Comparison of ENCODE assay signal across 8 cellular contexts in the genomic region with DNA sequence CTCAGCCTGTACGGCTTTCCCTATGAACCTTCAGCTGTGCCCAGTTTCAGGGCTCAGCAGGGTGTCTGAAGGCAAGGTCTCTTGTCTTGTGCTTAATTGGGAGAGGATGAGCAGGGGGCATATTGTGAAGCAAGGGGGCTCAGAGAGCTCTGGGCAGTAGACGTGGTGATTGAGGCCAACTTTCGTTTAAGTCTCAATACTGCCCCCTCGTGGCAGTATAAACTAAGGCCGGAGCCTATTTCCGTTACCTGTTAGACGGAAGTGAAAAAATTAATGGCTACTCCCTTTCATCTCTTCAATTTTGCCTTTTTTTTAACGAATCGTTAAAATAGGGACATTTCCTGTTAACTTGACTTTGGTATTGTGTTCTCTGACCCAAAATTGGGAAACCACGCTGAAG.
A peak's percentile ranks its signal among the peaks of the same experiment; 100 is the strongest.
DNase-seq lines count a peak whose midpoint lies in the region; ATAC-seq and TF ChIP-seq lines count a peak whose summit lies in the region.

No MANE protein-coding gene starts in this region.

- CTCF ChIA-PET in activated CD8-positive, alpha-beta memory T cell treated with anti-CD3 and anti-CD28 coated beads, Interleukin-2, amount 10 ng/mL, durations not matched to agents 7 days and 5 days (lab: Charles Lee) = interaction anchor here (1.1 to 1.8 kb wide), 8 partner anchors 9 to 276 kb away, joined by 3 to 6 read pairs (median 4); no protein-coding TSS in a partner anchor

- H3K9me3 Mint-ChIP-seq in activated CD8-positive, alpha-beta memory T cell treated with anti-CD3 and anti-CD28 coated beads, Interleukin-2, amount 10 ng/mL, durations not matched to agents 7 days and 5 days (ENCODE audit: low read depth) = peaks cover 2% of the 10 kb centered on the region
- H3K9me3 Mint-ChIP-seq in glutamatergic neuron (ENCODE audit: unreplicated experiment) = no peaks in the 10 kb centered on the region

- no peaks in the 10 kb centered on the region for H3K4me1 Mint-ChIP-seq in activated CD8-positive, alpha-beta memory T cell treated with anti-CD3 and anti-CD28 coated beads, Interleukin-2, amount 10 ng/mL, durations not matched to agents 7 days and 5 days
- no peaks in the 10 kb centered on the region for H3K4me1 Mint-ChIP-seq in glutamatergic neuron (ENCODE audit: low read depth, unreplicated experiment)

- no peak overlapping the region for H3K4me3 ChIP-seq in Jurkat, Clone E6-1 (ENCODE audit: low read length)

- TF ChIP-seq CTCF in VCaP (conservative IDR thresholded peaks at IDR 0.05) (peak; percentile 70), glutamatergic neuron (IDR thresholded peaks at IDR 0.05; ENCODE audit: partially characterized antibody, unreplicated experiment) (peak; percentile 85)

- H3K27ac ChIP-seq in VCaP = no peak overlapping the region

- no peak overlapping the region for H3K27ac Mint-ChIP-seq in activated CD8-positive, alpha-beta memory T cell treated with anti-CD3 and anti-CD28 coated beads, Interleukin-2, amount 10 ng/mL, durations not matched to agents 7 days and 5 days
- no peak overlapping the region for H3K27ac Mint-ChIP-seq in glutamatergic neuron (ENCODE audit: unreplicated experiment)

- peak; percentile 46 for DNase-seq in activated CD8-positive, alpha-beta memory T cell treated with anti-CD3 and anti-CD28 coated beads, Interleukin-2, amount 10 ng/mL, durations not matched to agents 7 days and 5 days
- DNase-seq in activated CD8-positive, alpha-beta memory T cell treated with anti-CD3 and anti-CD28 coated beads, Interleukin-2, amount 50 U/mL, for 4 hours = no peak
- DNase-seq in Jurkat, Clone E6-1 (ENCODE audit: low read depth, low spot score) = peak; percentile 51
- DNase-seq in glutamatergic neuron = peak; percentile 59
- DNase-seq in putamen (ENCODE audit: low spot score) = peak; percentile 71
- no peak for DNase-seq in NCI-H187 (lab: John Stamatoyannopoulos, UW)

- ATAC-seq in activated CD8-positive, alpha-beta memory T cell treated with anti-CD3 and anti-CD28 coated beads, Interleukin-2, amount 10 ng/mL, durations not matched to agents 7 days and 5 days = no peak
- peak; percentile 65 for ATAC-seq in GM21381 (IDR thresholded peaks at IDR 0.05; ENCODE audit: unreplicated experiment)

- no peaks in the 10 kb centered on the region for H3K27me3 Mint-ChIP-seq in activated CD8-positive, alpha-beta memory T cell treated with anti-CD3 and anti-CD28 coated beads, Interleukin-2, amount 10 ng/mL, durations not matched to agents 7 days and 5 days
- no peaks in the 10 kb centered on the region for H3K27me3 Mint-ChIP-seq in glutamatergic neuron (ENCODE audit: unreplicated experiment)

- no peaks in the 10 kb centered on the region for H3K36me3 Mint-ChIP-seq in activated CD8-positive, alpha-beta memory T cell treated with anti-CD3 and anti-CD28 coated beads, Interleukin-2, amount 10 ng/mL, durations not matched to agents 7 days and 5 days
- H3K36me3 Mint-ChIP-seq in glutamatergic neuron (ENCODE audit: unreplicated experiment) = no peaks in the 10 kb centered on the region

- no peak overlapping the region for H3K4me3 Mint-ChIP-seq in activated CD8-positive, alpha-beta memory T cell treated with anti-CD3 and anti-CD28 coated beads, Interleukin-2, amount 10 ng/mL, durations not matched to agents 7 days and 5 days
- no peak overlapping the region for H3K4me3 Mint-ChIP-seq in glutamatergic neuron (ENCODE audit: unreplicated experiment)

Comparison
In these comparisons a context has a peak if more than half of its experiments do, and no peak if none do; other contexts are left out.
1. DNase-seq: peak in activated CD8-positive, alpha-beta memory T cell treated with anti-CD3 and anti-CD28 coated beads, Interleukin-2, amount 10 ng/mL, durations not matched to agents 7 days and 5 days (single experiment), Jurkat, Clone E6-1 (single experiment), glutamatergic neuron (single experiment) and putamen (single experiment); none in activated CD8-positive, alpha-beta memory T cell treated with anti-CD3 and anti-CD28 coated beads, Interleukin-2, amount 50 U/mL, for 4 hours (single experiment) and NCI-H187 (0 of 2).